ENCODE assay signal across 14 cellular contexts in genomic region chr1:223739366-223740057, GRCh38. TPM values are rescaled to one million over a fixed set of nuclear protein-coding genes. Genes with fewer than 3 reads are reported as not detected.
DNase-seq lines count a peak whose midpoint lies in the region; ATAC-seq, FAIRE-seq and TF ChIP-seq lines count a peak whose summit lies in the region.
"Had no signal": no experiment of that assay in that cellular context is flagged by ENCODE, and none has a peak within 500 bp of the region (broad histone marks: within the 10 kb centered on the region; RNA-seq: fewer than 3 reads in every experiment).

No MANE protein-coding gene starts in this region.

- TF ChIP-seq POLR2A in gastrocnemius medialis (IDR thresholded peaks at IDR 0.05): no peak
- TF ChIP-seq POLR2A in GM12891 (IDR thresholded peaks at IDR 0.05; ENCODE audit: low read depth, low read length): no peak

- peak overlapping the region; percentile 44 to 88 for H3K27ac ChIP-seq in kidney (ENCODE audit: low read depth in 2 of 2, low read length in 2 of 2)
- peak overlapping the region; percentile 50 to 76 (median 59) for H3K27ac ChIP-seq in gastrocnemius medialis

- H3K27me3 Mint-ChIP-seq in Caco-2 (ENCODE audit: insufficient read depth, unreplicated experiment): no peaks in the 10 kb centered on the region
- no peaks in the 10 kb centered on the region for H3K27me3 Mint-ChIP-seq in activated naive CD4-positive, alpha-beta T cell treated with anti-CD3 and anti-CD28 coated beads for 36 hours (ENCODE audit: low read depth)
- H3K27me3 Mint-ChIP-seq: B cell had no signal

- CTCF ChIA-PET in Caco-2 (lab: Charles Lee): interaction anchor here (0.6 to 1.3 kb wide), 3 partner anchors 20 to 37 kb away, joined by 3 to 4 read pairs (median 4); no protein-coding TSS in a partner anchor
- CTCF ChIA-PET in activated naive CD4-positive, alpha-beta T cell treated with anti-CD3 and anti-CD28 coated beads for 36 hours (lab: Charles Lee): interaction anchor here (1.3 to 2.5 kb wide), 3 partner anchors 9 to 28 kb away, joined by 3 to 16 read pairs (median 3); no protein-coding TSS in a partner anchor

- ATAC-seq in gastrocnemius medialis (peak in 1 of 2 donors; percentile 59), HG02798 (IDR thresholded peaks at IDR 0.05; ENCODE audit: poor library complexity, unreplicated experiment) (no peak)

- H3K27ac Mint-ChIP-seq in Caco-2 (ENCODE audit: unreplicated experiment): peak overlapping the region; percentile 95
- no peak overlapping the region for H3K27ac Mint-ChIP-seq in activated naive CD4-positive, alpha-beta T cell treated with anti-CD3 and anti-CD28 coated beads for 36 hours
- H3K27ac Mint-ChIP-seq: B cell had no signal

- no peak overlapping the region for H3K4me3 Mint-ChIP-seq in Caco-2 (ENCODE audit: unreplicated experiment)
- no peak overlapping the region for H3K4me3 Mint-ChIP-seq in activated naive CD4-positive, alpha-beta T cell treated with anti-CD3 and anti-CD28 coated beads for 36 hours
- H3K4me3 Mint-ChIP-seq: B cell had no signal

- H3K9me3 ChIP-seq in Caco-2 (no peaks in the 10 kb centered on the region), kidney (ENCODE audit: control insufficient read depth in 1 of 2, low read length in 2 of 2) (no peaks in the 10 kb centered on the region), gastrocnemius medialis (no peaks in the 10 kb centered on the region)
- H3K9me3 ChIP-seq: testis had no signal

- POLR2A ChIA-PET in Caco-2 (lab: Charles Lee): interaction anchor here (2.4 kb wide), 1 partner anchor 21 kb away, joined by 6 read pairs; no protein-coding TSS in a partner anchor

- H3K27me3 ChIP-seq in Caco-2 (replicated peaks; ENCODE audit: control insufficient read depth, insufficient read depth, low read length): no peaks in the 10 kb centered on the region
- H3K27me3 ChIP-seq in bronchial epithelial cell (ENCODE audit: control insufficient read depth, insufficient read depth, low read length): no peaks in the 10 kb centered on the region
- no peaks in the 10 kb centered on the region for H3K27me3 ChIP-seq in gastrocnemius medialis
- H3K27me3 ChIP-seq: testis had no signal

- DNase-seq in Caco-2 (no peak), bronchial epithelial cell (ENCODE audit: low read depth) (peak; percentile 67), kidney (no peak), gastrocnemius medialis (no peak), glomerular visceral epithelial cell (ENCODE audit: extremely low spot score) (no peak), GM12891 (ENCODE audit: insufficient read length, low spot score) (no peak)
- no peak for DNase-seq in activated naive CD4-positive, alpha-beta T cell treated with anti-CD3 and anti-CD28 coated beads for 36 hours
- DNase-seq: amniotic stem cell; NCI-H748 treated with DMSO at 0.1 percent for 48 hours; stimulated activated CD4-positive, alpha-beta T cell treated with anti-CD3 and anti-CD28 coated beads, Interleukin-4, amount 100 ng/mL, for 1 hour; T-helper 1 cell; testis had no signal

- TF ChIP-seq CTCF in Caco-2 (IDR thresholded peaks at IDR 0.05; ENCODE audit: insufficient read depth in 1 of 2, low read depth in 1 of 2, low read length in 1 of 2, severe bottlenecking in 1 of 2, unreplicated experiment in 1 of 2): no peak
- TF ChIP-seq CTCF in bronchial epithelial cell (IDR thresholded peaks at IDR 0.05; ENCODE audit: insufficient read depth, low read length, severe bottlenecking): no peak
- TF ChIP-seq CTCF in kidney (IDR thresholded peaks at IDR 0.05; ENCODE audit: borderline replicate concordance, extremely low read depth, insufficient read depth): no peak
- no peak for TF ChIP-seq CTCF in gastrocnemius medialis (IDR thresholded peaks at IDR 0.05 in 4 of 5, conservative IDR thresholded peaks at IDR 0.05 in 1 of 5)

- intact Hi-C loops in Caco-2 (cut with micrococcal nuclease; ENCODE audit: unreplicated experiment): no loop called here
- intact Hi-C loops in kidney (cut with DNase I): no loop called here
- intact Hi-C loops in gastrocnemius medialis (cut with DNase I; ENCODE audit: low total_unique reads): no loop called here
- intact Hi-C loops in activated naive CD4-positive, alpha-beta T cell treated with anti-CD3 and anti-CD28 coated beads for 36 hours (cut with micrococcal nuclease): no loop called here

- TSS peak; percentile 97 for BruUV-seq in Caco-2 (replicated peaks; lab: Mats Ljungman, UMichigan)

- in situ Hi-C loops in gastrocnemius medialis (cut with MboI; ENCODE audit: low sequenced_read_pairs in 4 of 4): no loop called here

- H3K4me1 Mint-ChIP-seq in Caco-2 (ENCODE audit: low read depth, unreplicated experiment): peaks cover 30% of the 10 kb centered on the region
- no peaks in the 10 kb centered on the region for H3K4me1 Mint-ChIP-seq in activated naive CD4-positive, alpha-beta T cell treated with anti-CD3 and anti-CD28 coated beads for 36 hours (ENCODE audit: low read depth)
- H3K4me1 Mint-ChIP-seq: B cell had no signal

- H3K4me3 ChIP-seq in Caco-2 (ENCODE audit: low read depth, low read length) (no peak overlapping the region), bronchial epithelial cell (ENCODE audit: low read depth, low read length) (no peak overlapping the region), kidney (ENCODE audit: low read length in 2 of 2) (peak overlapping the region in 1 of 2 donors; percentile 2), gastrocnemius medialis (no peak overlapping the region)
- H3K4me3 ChIP-seq: testis had no signal

- peaks cover 53% of the 10 kb centered on the region for H3K4me1 ChIP-seq in Caco-2
- H3K4me1 ChIP-seq in kidney (ENCODE audit: control insufficient read depth in 1 of 2, insufficient read depth in 1 of 2, low read depth in 1 of 2, low read length in 2 of 2): peaks cover 12 to 20% of the 10 kb centered on the region in 2 donors
- peaks cover 18 to 38% of the 10 kb centered on the region in 2 donors for H3K4me1 ChIP-seq in gastrocnemius medialis

- H3K9ac ChIP-seq in kidney (ENCODE audit: low read length in 2 of 2): peak overlapping the region in 1 of 2 donors; percentile 69

- FAIRE-seq in bronchial epithelial cell (lab: Jason Lieb, UNC) (no peak), kidney (lab: Jason Lieb, UNC) (no peak), GM12891 (lab: Jason Lieb, UNC) (no peak)

- H3K36me3 ChIP-seq in Caco-2 (ENCODE audit: control insufficient read depth, insufficient read depth, low read length) (peaks cover 4% of the 10 kb centered on the region; the same call in 1 of the 2 replicates), bronchial epithelial cell (ENCODE audit: control insufficient read depth, insufficient read depth, low read length) (peaks cover 17% of the 10 kb centered on the region), kidney (ENCODE audit: control insufficient read depth in 1 of 2, insufficient read depth in 2 of 2, low read length in 2 of 2) (peaks cover 0 to 5% of the 10 kb centered on the region in 2 donors), gastrocnemius medialis (peaks cover 0 to 16% of the 10 kb centered on the region in 2 donors)

- H3K36me3 Mint-ChIP-seq in Caco-2 (ENCODE audit: insufficient read depth, unreplicated experiment): peaks cover 58% of the 10 kb centered on the region
- no peaks in the 10 kb centered on the region for H3K36me3 Mint-ChIP-seq in activated naive CD4-positive, alpha-beta T cell treated with anti-CD3 and anti-CD28 coated beads for 36 hours (ENCODE audit: low read depth)

- no peaks in the 10 kb centered on the region for H3K9me3 Mint-ChIP-seq in Caco-2 (ENCODE audit: unreplicated experiment)
- no peaks in the 10 kb centered on the region for H3K9me3 Mint-ChIP-seq in activated naive CD4-positive, alpha-beta T cell treated with anti-CD3 and anti-CD28 coated beads for 36 hours

TF ChIP-seq in GM12891, 5 proteins besides CTCF, POLR2A, EP300 and RAD21:
- TF ChIP-seq PAX5 (IDR thresholded peaks at IDR 0.05; ENCODE audit: insufficient read depth, low read length, severe bottlenecking) (no peak), POU2F2 (IDR thresholded peaks at IDR 0.05; ENCODE audit: low read depth, low read length) (no peak), POLR2AphosphoS5 (IDR thresholded peaks at IDR 0.05; ENCODE audit: low read depth, low read length) (no peak), TAF1 (IDR thresholded peaks at IDR 0.05; ENCODE audit: low read depth, low read length) (no peak), SPI1 (IDR thresholded peaks at IDR 0.05; ENCODE audit: low read depth, low read length) (no peak)

RNA-seq across cellular contexts. Expression of gene CAPN2, which starts 27.2 kb away (rescaled TPM):
- 151 and 157 TPM in 2 replicates for total RNA-seq in Caco-2 (2022)
- 353 and 526 TPM in 2 replicates for total RNA-seq in bronchial epithelial cell
- 276 TPM for total RNA-seq in kidney
- polyA plus RNA-seq in kidney (ENCODE audit: insufficient read depth, low read depth, low replicate concordance): 175 TPM
- 100 to 1,000 TPM in 2 of 4 donors, 10 to 100 TPM in 2; 42.6 to 141 (median 89.4) TPM for total RNA-seq in gastrocnemius medialis
- 10 to 100 TPM; 17.0 to 19.5 TPM for total RNA-seq in activated naive CD4-positive, alpha-beta T cell treated with anti-CD3 and anti-CD28 coated beads for 36 hours
- polyA plus RNA-seq in GM12891 (2012; ENCODE audit: low read depth, missing spikeins): 1.9 TPM
